ENCODE assay signal across 8 cellular contexts in the genomic region with DNA sequence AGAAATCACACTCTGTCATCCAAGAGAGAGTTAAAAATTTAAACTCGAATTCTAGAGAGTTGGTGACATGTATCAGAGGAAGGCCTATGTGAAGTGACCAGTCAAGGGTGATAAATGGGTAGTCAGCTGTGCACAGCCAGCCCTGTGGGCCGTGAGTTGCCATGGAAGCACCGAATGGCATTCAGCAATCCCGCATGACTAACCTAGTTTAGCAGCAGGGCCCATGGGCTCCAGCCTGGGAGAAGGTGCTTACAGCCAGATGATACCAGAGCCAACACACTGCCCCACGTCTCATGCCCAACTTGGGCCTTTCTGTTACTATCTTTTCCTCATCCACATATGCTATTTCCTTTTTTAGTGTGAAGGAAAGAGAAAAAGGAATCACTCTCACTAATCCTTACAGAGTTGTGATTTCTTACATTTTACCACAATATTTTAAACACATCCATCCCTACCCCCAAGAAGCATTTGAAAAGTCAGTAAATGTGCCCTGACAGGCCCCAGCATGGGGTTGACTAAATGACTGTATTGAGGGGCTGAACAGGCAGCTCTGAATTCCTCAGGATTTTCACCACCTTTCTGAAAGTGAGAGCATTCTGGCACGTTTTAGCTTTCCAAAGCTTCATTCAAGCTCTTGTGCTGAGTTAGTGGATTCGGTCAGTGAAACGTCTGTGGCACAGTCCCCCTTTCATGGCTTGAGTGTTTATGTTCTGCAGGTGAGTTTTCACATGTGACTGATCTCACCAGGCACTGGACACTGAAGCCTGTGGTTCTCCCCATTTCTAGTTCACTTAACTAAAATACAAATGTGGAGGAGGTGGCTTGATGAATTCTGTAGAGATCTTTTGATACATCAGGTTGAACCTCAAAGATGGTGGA.
DNase-seq lines count a peak whose midpoint lies in the region; ATAC-seq, FAIRE-seq and TF ChIP-seq lines count a peak whose summit lies in the region.

No MANE protein-coding gene starts in this region.

- DNase-seq in 8988T: peak; percentile 23
- peak; percentile 99 for DNase-seq in LHCN-M2 (ENCODE audit: low read depth)
- DNase-seq in K562 (ENCODE audit: extremely low read depth in 1 of 4, low spot score in 3 of 4): no peak
- peak; percentile 55 for DNase-seq in iPS-NIHi7 (ENCODE audit: extremely low spot score)
- no peak for DNase-seq in activated CD8-positive, alpha-beta memory T cell treated with anti-CD3 and anti-CD28 coated beads for 24 hours
- DNase-seq in HUDEP-2 (lab: John Stamatoyannopoulos, UW; ENCODE audit: unreplicated experiment in 76 of 76): no peak

- TF ChIP-seq EP300 in K562 (IDR thresholded peaks at IDR 0.05; ENCODE audit: low read length): no peak

- peaks cover 10 to 35% of the 10 kb centered on the region in 2 experiments for H3K4me1 ChIP-seq in K562 (replicated peaks in 1 of 2; ENCODE audit: control insufficient read depth in 2 of 2, insufficient read depth in 2 of 2, low read length in 2 of 2)
- peaks cover 43% of the 10 kb centered on the region for H3K4me1 ChIP-seq in skeletal muscle satellite cell (ENCODE audit: control insufficient read depth, insufficient read depth, low read length)

- POLR2A ChIA-PET in K562 (lab: Yijun Ruan, JAX): interaction anchor here (0.7 kb wide), 1 partner anchor 44 kb away, joined by 3 read pairs; no protein-coding TSS in a partner anchor

- no peak for TF ChIP-seq RAD21 in K562 (CRISPR knock-in tag; conservative IDR thresholded peaks at IDR 0.05 in 1 of 2, IDR thresholded peaks at IDR 0.05 in 1 of 2)

- in situ Hi-C loops in K562 (cut with MboI): no loop called here

- no peak overlapping the region for H2AFZ ChIP-seq in K562 (ENCODE audit: low read depth, low read length)

- TF ChIP-seq CTCF in K562 (IDR thresholded peaks at IDR 0.05 in 2 of 3, conservative IDR thresholded peaks at IDR 0.05 in 1 of 3; ENCODE audit: insufficient read depth in 2 of 3, low read depth in 1 of 3, low read length in 3 of 3): no peak

- no peak overlapping the region for H3K27ac ChIP-seq in K562 (ENCODE audit: extremely low read depth, low read depth, low read length)

- H3K9ac ChIP-seq in K562 (ENCODE audit: insufficient read depth in 1 of 2, low read depth in 2 of 2, low read length in 2 of 2) (peak overlapping the region in 1 of 2 experiments; percentile 54; a peak in 1 of 4 replicates), skeletal muscle satellite cell (ENCODE audit: low read depth, low read length) (peak overlapping the region; percentile 60)

- TF ChIP-seq POLR2A in K562 (conservative IDR thresholded peaks at IDR 0.05): no peak

- no peak for FAIRE-seq in K562 (lab: Jason Lieb, UNC)

- H3K9me3 ChIP-seq in K562 (replicated peaks; ENCODE audit: control insufficient read depth, insufficient read depth, low read depth, low read length) (no peaks in the 10 kb centered on the region), skeletal muscle satellite cell (replicated peaks; ENCODE audit: low read length) (no peaks in the 10 kb centered on the region)

- ATAC-seq in GM18868 (IDR thresholded peaks at IDR 0.05; ENCODE audit: unreplicated experiment) (peak; percentile 75), K562 (no peak)

- no peaks in the 10 kb centered on the region for H3K9me1 ChIP-seq in K562 (ENCODE audit: control insufficient read depth, insufficient read depth, low read length)

- CTCF ChIA-PET in K562 (lab: Yijun Ruan, JAX; ENCODE audit: low intra/inter-chr PET ratio): no interaction called here

- H3K4me3 ChIP-seq in K562: no peak overlapping the region
- no peak overlapping the region for H3K4me3 ChIP-seq in skeletal muscle satellite cell (ENCODE audit: low read length)

- intact Hi-C loops in K562 (cut with micrococcal nuclease): no loop called here

- H3K4me2 ChIP-seq in K562 (ENCODE audit: insufficient read depth, low read length) (no peak overlapping the region), skeletal muscle satellite cell (ENCODE audit: low read length) (peak overlapping the region; percentile 53)

- peaks cover 96% of the 10 kb centered on the region for H3K79me2 ChIP-seq in K562 (ENCODE audit: control insufficient read depth, insufficient read depth, low read length)

- no TSS peak for BruUV-seq in K562 (replicated peaks; lab: Mats Ljungman, UMichigan)

- H3K27me3 ChIP-seq in K562 (ENCODE audit: control insufficient read depth in 2 of 2, insufficient read depth in 2 of 2, low read length in 2 of 2) (no peaks in the 10 kb centered on the region), skeletal muscle satellite cell (ENCODE audit: control insufficient read depth, insufficient read depth, low read length) (no peaks in the 10 kb centered on the region)

- H4K20me1 ChIP-seq in K562 (replicated peaks; ENCODE audit: control insufficient read depth, insufficient read depth, low read length): peaks cover 37% of the 10 kb centered on the region; the same call in 1 of the 2 replicates

- H3K36me3 ChIP-seq in K562 (ENCODE audit: control insufficient read depth, insufficient read depth, low read length) (no peaks in the 10 kb centered on the region), skeletal muscle satellite cell (ENCODE audit: insufficient read depth, low read length) (no peaks in the 10 kb centered on the region)

- WGBS in K562 (ENCODE audit: insufficient coverage, low coverage, missing lambda C conversion rate): 50% methylated on average over 8 of the region's 8 CpGs

TF ChIP-seq in K562, 482 proteins besides CTCF, POLR2A, EP300 and RAD21 (continues in another document):
- TF ChIP-seq, protein P1, sequence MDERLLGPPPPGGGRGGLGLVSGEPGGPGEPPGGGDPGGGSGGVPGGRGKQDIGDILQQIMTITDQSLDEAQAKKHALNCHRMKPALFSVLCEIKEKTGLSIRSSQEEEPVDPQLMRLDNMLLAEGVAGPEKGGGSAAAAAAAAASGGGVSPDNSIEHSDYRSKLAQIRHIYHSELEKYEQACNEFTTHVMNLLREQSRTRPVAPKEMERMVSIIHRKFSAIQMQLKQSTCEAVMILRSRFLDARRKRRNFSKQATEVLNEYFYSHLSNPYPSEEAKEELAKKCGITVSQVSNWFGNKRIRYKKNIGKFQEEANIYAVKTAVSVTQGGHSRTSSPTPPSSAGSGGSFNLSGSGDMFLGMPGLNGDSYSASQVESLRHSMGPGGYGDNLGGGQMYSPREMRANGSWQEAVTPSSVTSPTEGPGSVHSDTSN (CRISPR knock-in tag; IDR thresholded peaks at IDR 0.05; ENCODE audit: low read depth): no peak
- TF ChIP-seq, protein P1 (tag; conservative IDR thresholded peaks at IDR 0.05; ENCODE audit: low read depth): 0 out of 2 replicates have a peak, but pooled peaks have one; percentile 33
- no peak for TF ChIP-seq MYC (IDR thresholded peaks at IDR 0.05; ENCODE audit: low read depth, low read length)
- no peak for TF ChIP-seq MYC (CRISPR knock-in tag; IDR thresholded peaks at IDR 0.05; ENCODE audit: borderline replicate concordance, low read depth)
- TF ChIP-seq, protein P2, sequence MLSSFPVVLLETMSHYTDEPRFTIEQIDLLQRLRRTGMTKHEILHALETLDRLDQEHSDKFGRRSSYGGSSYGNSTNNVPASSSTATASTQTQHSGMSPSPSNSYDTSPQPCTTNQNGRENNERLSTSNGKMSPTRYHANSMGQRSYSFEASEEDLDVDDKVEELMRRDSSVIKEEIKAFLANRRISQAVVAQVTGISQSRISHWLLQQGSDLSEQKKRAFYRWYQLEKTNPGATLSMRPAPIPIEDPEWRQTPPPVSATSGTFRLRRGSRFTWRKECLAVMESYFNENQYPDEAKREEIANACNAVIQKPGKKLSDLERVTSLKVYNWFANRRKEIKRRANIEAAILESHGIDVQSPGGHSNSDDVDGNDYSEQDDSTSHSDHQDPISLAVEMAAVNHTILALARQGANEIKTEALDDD (IDR thresholded peaks at IDR 0.05): peak; percentile 68; the same call in 1 of the 2 replicates
- peak; percentile 50 for TF ChIP-seq RFX1 (IDR thresholded peaks at IDR 0.05)
- no peak for TF ChIP-seq MEF2A (IDR thresholded peaks at IDR 0.05; ENCODE audit: control insufficient read depth, low read depth, low read length)
- TF ChIP-seq HDAC2 (IDR thresholded peaks at IDR 0.05): no peak
- TF ChIP-seq ZNF77 (CRISPR knock-in tag; IDR thresholded peaks at IDR 0.05): no peak
- no peak for TF ChIP-seq POLR3G (IDR thresholded peaks at IDR 0.05; ENCODE audit: extremely low read depth, insufficient read length, insufficient replicate concordance)
- TF ChIP-seq, protein P3, sequence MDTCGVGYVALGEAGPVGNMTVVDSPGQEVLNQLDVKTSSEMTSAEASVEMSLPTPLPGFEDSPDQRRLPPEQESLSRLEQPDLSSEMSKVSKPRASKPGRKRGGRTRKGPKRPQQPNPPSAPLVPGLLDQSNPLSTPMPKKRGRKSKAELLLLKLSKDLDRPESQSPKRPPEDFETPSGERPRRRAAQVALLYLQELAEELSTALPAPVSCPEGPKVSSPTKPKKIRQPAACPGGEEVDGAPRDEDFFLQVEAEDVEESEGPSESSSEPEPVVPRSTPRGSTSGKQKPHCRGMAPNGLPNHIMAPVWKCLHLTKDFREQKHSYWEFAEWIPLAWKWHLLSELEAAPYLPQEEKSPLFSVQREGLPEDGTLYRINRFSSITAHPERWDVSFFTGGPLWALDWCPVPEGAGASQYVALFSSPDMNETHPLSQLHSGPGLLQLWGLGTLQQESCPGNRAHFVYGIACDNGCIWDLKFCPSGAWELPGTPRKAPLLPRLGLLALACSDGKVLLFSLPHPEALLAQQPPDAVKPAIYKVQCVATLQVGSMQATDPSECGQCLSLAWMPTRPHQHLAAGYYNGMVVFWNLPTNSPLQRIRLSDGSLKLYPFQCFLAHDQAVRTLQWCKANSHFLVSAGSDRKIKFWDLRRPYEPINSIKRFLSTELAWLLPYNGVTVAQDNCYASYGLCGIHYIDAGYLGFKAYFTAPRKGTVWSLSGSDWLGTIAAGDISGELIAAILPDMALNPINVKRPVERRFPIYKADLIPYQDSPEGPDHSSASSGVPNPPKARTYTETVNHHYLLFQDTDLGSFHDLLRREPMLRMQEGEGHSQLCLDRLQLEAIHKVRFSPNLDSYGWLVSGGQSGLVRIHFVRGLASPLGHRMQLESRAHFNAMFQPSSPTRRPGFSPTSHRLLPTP (IDR thresholded peaks at IDR 0.05; ENCODE audit: borderline replicate concordance, extremely low read depth, insufficient read length): no peak
- no peak for TF ChIP-seq HDAC8 (tag; IDR thresholded peaks at IDR 0.05)

Comparison
In these comparisons a context has a peak if more than half of its experiments do, and no peak if none do; other contexts are left out.
1. DNase-seq: peak in 8988T (single experiment), LHCN-M2 (single experiment) and iPS-NIHi7 (single experiment); none in K562 (0 of 4), activated CD8-positive, alpha-beta memory T cell treated with anti-CD3 and anti-CD28 coated beads for 24 hours (single experiment) and HUDEP-2 (0 of 76).